Comparison of ENCODE assay signal across 22 cellular contexts in the genomic region with DNA sequence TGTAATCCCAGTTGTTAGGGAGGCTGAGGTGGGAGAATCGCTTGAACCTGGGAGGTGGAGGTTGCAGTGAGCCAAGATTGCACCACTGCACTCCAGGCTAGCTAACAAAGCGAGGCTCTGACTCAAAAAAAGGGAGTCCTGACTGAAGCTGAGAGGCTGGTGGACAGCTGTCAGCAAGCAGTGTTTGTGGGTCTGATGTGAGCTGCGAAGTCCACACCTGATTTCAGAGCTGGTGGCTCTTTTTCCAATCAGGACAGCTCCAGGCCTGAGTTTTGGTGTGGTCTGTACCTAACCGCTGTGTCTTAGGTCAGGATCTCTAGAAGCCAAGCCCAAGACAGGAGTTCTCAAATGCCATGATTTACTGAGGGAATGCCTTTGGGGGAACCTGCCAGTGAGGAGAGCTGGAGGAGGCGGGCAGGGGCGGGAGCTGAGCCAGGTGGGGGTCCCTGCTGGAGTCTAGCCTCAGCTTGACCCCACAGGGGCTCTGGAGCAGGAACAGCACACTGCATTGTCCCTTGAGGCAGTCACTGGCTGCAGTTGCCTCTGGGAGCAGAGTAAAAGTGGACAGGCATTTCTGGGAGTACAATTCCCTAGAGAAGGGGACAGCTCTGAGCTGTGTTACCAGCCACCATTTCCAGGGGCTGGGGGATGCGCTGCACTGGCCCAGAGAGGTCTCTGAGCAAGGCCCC. TPM values are rescaled to one million over a fixed set of nuclear protein-coding genes. Genes with fewer than 3 reads are reported as not detected.
DNase-seq lines count a peak whose midpoint lies in the region; ATAC-seq and TF ChIP-seq lines count a peak whose summit lies in the region.
"Had no signal": no experiment of that assay in that cellular context is flagged by ENCODE, and none has a peak within 500 bp of the region (broad histone marks: within the 10 kb centered on the region; RNA-seq: fewer than 3 reads in every experiment).

No MANE protein-coding gene starts in this region.

- TF ChIP-seq CTCF in IMR-90 (conservative IDR thresholded peaks at IDR 0.05; ENCODE audit: low read depth, low read length), result no peak
- no peak for TF ChIP-seq CTCF in chondrocyte (IDR thresholded peaks at IDR 0.05)
- no peak for TF ChIP-seq CTCF in neural progenitor cell (IDR thresholded peaks at IDR 0.05)

- H3K4me2 ChIP-seq in BLaER1 treated with 17β-estradiol and CSF1 and Interleukin-3, amounts not matched to agents 10 nM and 100 nM, result peak overlapping the region in 10 of 11 experiments; percentile 1 to 67 (median 32); a peak in 15 of 22 replicates
- no peak overlapping the region for H3K4me2 ChIP-seq in IMR-90 (ENCODE audit: low read depth, low read length)
- H3K4me2 ChIP-seq in neural progenitor cell, result no peak overlapping the region
- H3K4me2 ChIP-seq: SK-N-SH had no signal

- H3K23ac ChIP-seq in IMR-90 (ENCODE audit: low read depth, low read length), result no peak overlapping the region

- H2BK120ac ChIP-seq in IMR-90 (ENCODE audit: low read depth, low read length), result no peak overlapping the region

- H3K27me3 ChIP-seq in BLaER1 treated with 17β-estradiol and CSF1 and Interleukin-3, amounts not matched to agents 10 nM and 100 nM, result peaks cover 37 to 43% (median 40%) of the 10 kb centered on the region in 11 experiments
- H3K27me3 ChIP-seq in IMR-90 (ENCODE audit: control insufficient read depth, insufficient read depth, low read length) (peaks cover 56% of the 10 kb centered on the region), neural progenitor cell (peaks cover 11% of the 10 kb centered on the region)
- H3K27me3 ChIP-seq: MG63 had no signal

- no peaks in the 10 kb centered on the region for H3K4me1 Mint-ChIP-seq in chondrocyte (ENCODE audit: low read depth)
- H3K4me1 Mint-ChIP-seq in neural progenitor cell, result peaks cover 15% of the 10 kb centered on the region

- H4K5ac ChIP-seq in IMR-90 (ENCODE audit: low read depth, low read length), result no peak overlapping the region

- peaks cover 0 to 4% (median 0%) of the 10 kb centered on the region in 11 experiments; a peak in 1 of 22 replicates for H3K9me3 ChIP-seq in BLaER1 treated with 17β-estradiol and CSF1 and Interleukin-3, amounts not matched to agents 10 nM and 100 nM (replicated peaks in 1 of 11)
- H3K9me3 ChIP-seq in IMR-90 (ENCODE audit: control insufficient read depth, insufficient read depth, low read length), result peaks cover 5% of the 10 kb centered on the region; the same call in 1 of the 2 replicates
- no peaks in the 10 kb centered on the region for H3K9me3 ChIP-seq in neural progenitor cell (ENCODE audit: low read depth)
- H3K9me3 ChIP-seq: BE2C, MG63, SK-N-SH had no signal

- H3F3A ChIP-seq in neural progenitor cell (ENCODE audit: low read depth), result no peaks in the 10 kb centered on the region

- WGBS in IMR-90 (ENCODE audit: extremely low coverage in 2 of 2, insufficient read length in 1 of 2), 2 experiments, result 90% methylated on average over 5 of the region's 7 CpGs; no CpG with 5 or more reads in 1 of the 2 experiments

- H4K91ac ChIP-seq in IMR-90 (ENCODE audit: insufficient read depth, low read depth, low read length), result no peak overlapping the region

- no TSS peak for BruUV-seq in IMR-90 (replicated peaks; lab: Mats Ljungman, UMichigan)

- H3K4me1 ChIP-seq in BLaER1 treated with 17β-estradiol and CSF1 and Interleukin-3, amounts not matched to agents 10 nM and 100 nM, result peaks cover 14 to 46% (median 36%) of the 10 kb centered on the region in 10 experiments
- H3K4me1 ChIP-seq in IMR-90 (ENCODE audit: control insufficient read depth, insufficient read depth, low read length) (no peaks in the 10 kb centered on the region), neural progenitor cell (peaks cover 5% of the 10 kb centered on the region)
- H3K4me1 ChIP-seq: BE2C had no signal

- in situ Hi-C loops in IMR-90 (cut with MboI; ENCODE audit: low sequenced_read_pairs), result no loop called here

- H3K18ac ChIP-seq in IMR-90 (ENCODE audit: low read depth, low read length), result no peak overlapping the region

- H3K27ac Mint-ChIP-seq in chondrocyte (ENCODE audit: unreplicated experiment), result no peak overlapping the region
- no peak overlapping the region for H3K27ac Mint-ChIP-seq in neural progenitor cell
- H3K27ac Mint-ChIP-seq: T-cell had no signal

- no peak for ATAC-seq in IMR-90 (ENCODE audit: low read depth)
- no peak for ATAC-seq in GM19452 (IDR thresholded peaks at IDR 0.05; ENCODE audit: unreplicated experiment)
- ATAC-seq: T-cell had no signal

- H2AK9ac ChIP-seq in IMR-90 (replicated peaks; ENCODE audit: low read depth, low read length, poor library complexity), result no peak overlapping the region

- peaks cover 0 to 18% (median 0%) of the 10 kb centered on the region in 11 experiments; a peak in 5 of 22 replicates for H4K20me1 ChIP-seq in BLaER1 treated with 17β-estradiol and CSF1 and Interleukin-3, amounts not matched to agents 10 nM and 100 nM
- H4K20me1 ChIP-seq in IMR-90 (ENCODE audit: insufficient read depth, low read length), result 0 out of 2 replicates have a peak, but pooled peaks cover 3% of the 10 kb centered on the region
- H4K20me1 ChIP-seq in neural progenitor cell (ENCODE audit: low read depth), result no peaks in the 10 kb centered on the region

- H3K9me3 Mint-ChIP-seq in chondrocyte (ENCODE audit: low read depth) (peaks cover 5% of the 10 kb centered on the region), neural progenitor cell (peaks cover 8% of the 10 kb centered on the region)

- no peak overlapping the region for H2BK20ac ChIP-seq in IMR-90 (ENCODE audit: low read depth, low read length)

- TF ChIP-seq RAD21 in IMR-90 (IDR thresholded peaks at IDR 0.05; ENCODE audit: low read length), result no peak

- H3K36me3 Mint-ChIP-seq in chondrocyte (ENCODE audit: low read depth) (peaks cover 5% of the 10 kb centered on the region), neural progenitor cell (peaks cover 2% of the 10 kb centered on the region)
- H3K36me3 Mint-ChIP-seq: CD4-positive, alpha-beta memory T cell; T-cell had no signal

- POLR2A ChIA-PET in IMR-90 (lab: Charles Lee; ENCODE audit: unreplicated experiment), result no interaction called here

- H2AK5ac ChIP-seq in IMR-90 (ENCODE audit: low read depth, low read length), result no peak overlapping the region

- peaks cover 20% of the 10 kb centered on the region for H3K27me3 Mint-ChIP-seq in chondrocyte (ENCODE audit: low read depth)
- H3K27me3 Mint-ChIP-seq in neural progenitor cell (ENCODE audit: insufficient read depth, low read depth), result peaks cover 16% of the 10 kb centered on the region

- H3K14ac ChIP-seq in IMR-90 (replicated peaks; ENCODE audit: low read depth, low read length), result no peak overlapping the region

- H3K4me3 Mint-ChIP-seq in chondrocyte (ENCODE audit: unreplicated experiment) (no peak overlapping the region), neural progenitor cell (no peak overlapping the region)
- H3K4me3 Mint-ChIP-seq: T-cell had no signal

- H3K9me1 ChIP-seq in IMR-90 (ENCODE audit: insufficient read depth, low read length), result no peaks in the 10 kb centered on the region

- H3K9ac ChIP-seq in BLaER1 treated with 17β-estradiol and CSF1 and Interleukin-3, amounts not matched to agents 10 nM and 100 nM, result no peak overlapping the region
- no peak overlapping the region for H3K9ac ChIP-seq in IMR-90 (ENCODE audit: low read depth, low read length)
- no peak overlapping the region for H3K9ac ChIP-seq in neural progenitor cell
- H3K9ac ChIP-seq: SK-N-SH had no signal

- no peak overlapping the region; a peak in 1 of 4 replicates for H4K8ac ChIP-seq in IMR-90 (ENCODE audit: low read depth in 2 of 2, low read length in 2 of 2)

- intact Hi-C loops in IMR-90 (cut with micrococcal nuclease), result no loop called here

- CTCF ChIA-PET in IMR-90 (lab: Yijun Ruan, JAX), result no interaction called here

- H2AFZ ChIP-seq in IMR-90 (replicated peaks; ENCODE audit: low read length, poor library complexity) (peak overlapping the region; percentile 87), neural progenitor cell (replicated peaks) (peak overlapping the region; percentile 85)

- DNase-seq in IMR-90 (no peak), chondrocyte (ENCODE audit: low spot score) (peak; percentile 57), neural progenitor cell (ENCODE audit: low spot score) (no peak), NOMO-1 (lab: John Stamatoyannopoulos, UW; ENCODE audit: unreplicated experiment in 2 of 2) (no peak), NCI-H2029 (lab: John Stamatoyannopoulos, UW) (no peak)
- no peak for DNase-seq in activated T-cell treated with anti-CD3 and anti-CD28 coated beads, Interleukin-2, amount 50 U/mL, for 1 hour
- DNase-seq: BE2C; Calu3; CD4-positive, alpha-beta memory T cell; MG63; NCI-H1092; NCI-H1436 treated with DMSO at 0.1 percent for 48 hours; NCI-H2081; NCI-H2171 treated with DMSO at 0.1 percent for 48 hours; NCI-H446; NCI-H526 treated with DMSO at 0.1 percent for 48 hours; SK-N-SH had no signal

- no peak overlapping the region for H2BK15ac ChIP-seq in IMR-90 (ENCODE audit: low read depth, low read length)

- no peaks in the 10 kb centered on the region for H3K79me2 ChIP-seq in neural progenitor cell (ENCODE audit: low read depth)

- H3K4me3 ChIP-seq in BLaER1 treated with 17β-estradiol and CSF1 and Interleukin-3, amounts not matched to agents 10 nM and 100 nM, result no peak overlapping the region
- H3K4me3 ChIP-seq in IMR-90 (ENCODE audit: insufficient read depth, low read depth, low read length) (no peak overlapping the region), neural progenitor cell (no peak overlapping the region)
- H3K4me3 ChIP-seq: MG63 had no signal

- no peak overlapping the region for H3K27ac ChIP-seq in BLaER1 treated with 17β-estradiol and CSF1 and Interleukin-3, amounts not matched to agents 10 nM and 100 nM
- H3K27ac ChIP-seq in IMR-90 (ENCODE audit: insufficient read depth, low read length) (no peak overlapping the region), neural progenitor cell (no peak overlapping the region)

- no peak overlapping the region for H2BK5ac ChIP-seq in IMR-90 (ENCODE audit: low read depth, low read length, poor library complexity, severe bottlenecking)

- no peak overlapping the region for H3K56ac ChIP-seq in IMR-90 (ENCODE audit: extremely low read depth, insufficient read depth, low read length)

- dilution Hi-C loops in IMR-90 (cut with HindIII; ENCODE audit: low sequenced_read_pairs, unreplicated experiment), result no loop called here

- no peaks in the 10 kb centered on the region; a peak in 1 of 22 replicates for H3K36me3 ChIP-seq in BLaER1 treated with 17β-estradiol and CSF1 and Interleukin-3, amounts not matched to agents 10 nM and 100 nM
- H3K36me3 ChIP-seq in IMR-90 (ENCODE audit: control insufficient read depth, insufficient read depth, low read length), result no peaks in the 10 kb centered on the region
- H3K36me3 ChIP-seq in neural progenitor cell, result no peaks in the 10 kb centered on the region
- H3K36me3 ChIP-seq: BE2C, MG63 had no signal

- no peaks in the 10 kb centered on the region for H3K79me1 ChIP-seq in IMR-90 (ENCODE audit: low read depth in 1 of 2, low read length in 2 of 2)

- TF ChIP-seq POLR2A in IMR-90 (IDR thresholded peaks at IDR 0.05; ENCODE audit: low read depth, low read length), result no peak

- no peak overlapping the region for H3K4ac ChIP-seq in IMR-90 (ENCODE audit: low read depth, low read length)

RNA-seq across cellular contexts. Expression of a gene that starts 5.0 kb away (rescaled TPM):
- total RNA-seq in IMR-90 (2012; rRNA removed), result not detected in 2 replicates
- polyA plus RNA-seq in IMR-90 (2012; rRNA removed), result not detected in 2 replicates
- not detected in 2 replicates for polyA plus RNA-seq in IMR-90 (2012; cell fraction: cytosol; rRNA removed)
- not detected in 2 replicates for polyA plus RNA-seq in IMR-90 (2012; cell fraction: nucleus; rRNA removed; ENCODE audit: low replicate concordance)
- total RNA-seq in chondrocyte, result not detected in 3 replicates
- not detected in 2 replicates for total RNA-seq in neural progenitor cell (ENCODE audit: low replicate concordance)
- total RNA-seq: Calu3; CD4-positive, alpha-beta memory T cell; HT-29; RPMI7951; T-cell had no signal
- polyA plus RNA-seq: CD4-positive, alpha-beta memory T cell; SK-N-SH had no signal

RNA-seq across cellular contexts. Expression of a gene that starts 23.6 kb away (rescaled TPM):
- total RNA-seq in IMR-90 (2012; rRNA removed), result under 0.01 and 0.18 TPM in 2 replicates
- 1.6 and 1.7 TPM in 2 replicates for polyA plus RNA-seq in IMR-90 (2012; rRNA removed)
- polyA plus RNA-seq in IMR-90 (2012; cell fraction: cytosol; rRNA removed), result 0.13 and 0.60 TPM in 2 replicates
- polyA plus RNA-seq in IMR-90 (2012; cell fraction: nucleus; rRNA removed; ENCODE audit: low replicate concordance), result 17.6 and 23.5 TPM in 2 replicates
- total RNA-seq in chondrocyte, result 4.1 to 13.1 TPM (median 12.2 TPM) in 3 replicates
- total RNA-seq in neural progenitor cell (ENCODE audit: low replicate concordance), result 7.0 and 18.9 TPM in 2 replicates
- total RNA-seq: Calu3; CD4-positive, alpha-beta memory T cell; HT-29; T-cell had no signal
- polyA plus RNA-seq: CD4-positive, alpha-beta memory T cell had no signal

RNA-seq across cellular contexts. Expression of a gene that starts 54.2 kb away (rescaled TPM):
- total RNA-seq in IMR-90 (2012; rRNA removed) (not detected in 2 replicates), chondrocyte (0.08 TPM in 1 of 3 replicates, not detected in the others), neural progenitor cell (ENCODE audit: low replicate concordance) (not detected in 2 replicates)
- not detected in 2 replicates for polyA plus RNA-seq in IMR-90 (2012; rRNA removed)
- not detected in 2 replicates for polyA plus RNA-seq in IMR-90 (2012; cell fraction: cytosol; rRNA removed)
- polyA plus RNA-seq in IMR-90 (2012; cell fraction: nucleus; rRNA removed; ENCODE audit: low replicate concordance), result 0.01 TPM in 1 of 2 replicates, not detected in the other
- total RNA-seq: Calu3, HT-29, RPMI7951 had no signal
- polyA plus RNA-seq: CD4-positive, alpha-beta memory T cell; SK-N-SH had no signal

Comparison
In these comparisons a context has a peak if more than half of its experiments do, and no peak if none do; other contexts are left out.
1. H3K4me2 ChIP-seq: peak in BLaER1 treated with 17β-estradiol and CSF1 and Interleukin-3, amounts not matched to agents 10 nM and 100 nM (10 of 11); none in IMR-90 (single experiment) and neural progenitor cell (single experiment).